ENCODE assay signal across 6 cellular contexts in the genomic region with DNA sequence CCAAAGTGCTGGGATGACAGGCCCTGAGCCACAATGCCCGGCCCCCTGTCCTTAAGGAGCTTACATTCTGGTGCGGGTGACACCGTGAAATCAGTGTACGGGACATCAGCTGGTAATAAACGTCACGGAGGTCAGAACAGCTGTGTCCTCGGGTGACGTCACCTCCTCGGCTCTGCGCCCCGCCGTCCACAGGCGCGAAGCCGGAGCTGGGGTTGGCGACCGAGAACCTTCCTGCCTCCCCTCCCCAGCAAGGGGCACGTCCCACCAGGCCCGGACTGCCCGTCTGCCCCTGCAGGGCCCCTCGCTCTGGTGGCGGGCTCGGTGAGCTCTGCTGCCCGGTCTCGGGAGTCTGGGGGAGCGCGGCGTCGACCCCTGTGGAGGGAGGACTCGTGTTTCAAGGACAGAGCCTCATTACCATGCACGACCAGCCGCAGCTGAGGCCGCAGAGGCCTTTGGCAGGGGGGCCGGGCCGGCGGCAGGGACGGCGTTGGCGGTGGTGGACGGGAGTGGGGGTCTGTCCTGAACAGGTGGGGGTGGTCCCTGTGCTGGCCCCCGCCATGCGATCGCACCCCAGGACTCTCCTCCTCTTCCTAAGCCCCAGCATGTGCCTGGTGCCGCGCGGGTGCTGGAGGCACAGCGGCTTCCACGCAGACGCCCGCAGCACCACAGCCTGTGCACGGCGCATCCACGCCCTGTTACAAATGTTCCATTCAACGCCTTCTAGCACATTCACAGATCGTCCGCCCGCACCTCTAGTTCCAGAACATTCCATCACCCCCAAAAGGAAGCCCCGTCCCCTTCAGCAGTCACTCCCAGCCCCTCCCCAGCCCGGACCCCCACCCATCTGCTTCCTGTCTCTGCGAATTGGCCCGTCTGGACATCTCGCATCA. TPM values are rescaled to one million over a fixed set of nuclear protein-coding genes. Genes with fewer than 3 reads are reported as not detected.
A peak's percentile ranks its signal among the peaks of the same experiment; 100 is the strongest.
DNase-seq lines count a peak whose midpoint lies in the region; ATAC-seq and TF ChIP-seq lines count a peak whose summit lies in the region.

No MANE protein-coding gene starts in this region.

- no peak overlapping the region for H3K4me3 ChIP-seq in HEK293 (ENCODE audit: low read depth, low read length)
- no peak overlapping the region for H3K4me3 ChIP-seq in MG63

- POLR2A ChIA-PET in HEK293 (lab: Yijun Ruan, JAX): no interaction called here

- peak; percentile 58 for ATAC-seq in effector memory CD8-positive, alpha-beta T cell (replicated peaks)
- peak; percentile 53 to 70 for ATAC-seq in natural killer cell treated with Interleukin-12 subunit alpha and Interleukin-12 subunit beta and Interleukin-15 and Interleukin-18, amount 100 ng/mL, for 72 hours
- no peak for ATAC-seq in HG03469 (IDR thresholded peaks at IDR 0.05; ENCODE audit: unreplicated experiment)
- ATAC-seq in HG03025 (IDR thresholded peaks at IDR 0.05; ENCODE audit: low FRiP score, unreplicated experiment): no peak

- peak overlapping the region; percentile 28 to 69 for H3K27ac Mint-ChIP-seq in effector memory CD8-positive, alpha-beta T cell
- H3K27ac Mint-ChIP-seq in natural killer cell treated with Interleukin-12 subunit alpha and Interleukin-12 subunit beta and Interleukin-15 and Interleukin-18, amount 100 ng/mL, for 72 hours: no peak overlapping the region

- H3K4me3 Mint-ChIP-seq in effector memory CD8-positive, alpha-beta T cell: peak overlapping the region; percentile 48 to 58
- H3K4me3 Mint-ChIP-seq in natural killer cell treated with Interleukin-12 subunit alpha and Interleukin-12 subunit beta and Interleukin-15 and Interleukin-18, amount 100 ng/mL, for 72 hours: no peak overlapping the region

- no peaks in the 10 kb centered on the region for H3K27me3 ChIP-seq in MG63

- TF ChIP-seq CTCF in HEK293 (tag by site-specific recombination; IDR thresholded peaks at IDR 0.05): no peak

- H3K36me3 ChIP-seq in HEK293 (ENCODE audit: control insufficient read depth in 2 of 2, insufficient read depth in 1 of 2, low read length in 2 of 2) (no peaks in the 10 kb centered on the region), MG63 (no peaks in the 10 kb centered on the region)

- H3K9me3 ChIP-seq in HEK293 (ENCODE audit: control insufficient read depth, insufficient read depth, low read depth, low read length) (no peaks in the 10 kb centered on the region), MG63 (no peaks in the 10 kb centered on the region)

- H3K9me3 Mint-ChIP-seq in effector memory CD8-positive, alpha-beta T cell: no peaks in the 10 kb centered on the region
- no peaks in the 10 kb centered on the region for H3K9me3 Mint-ChIP-seq in natural killer cell treated with Interleukin-12 subunit alpha and Interleukin-12 subunit beta and Interleukin-15 and Interleukin-18, amount 100 ng/mL, for 72 hours

- no peak overlapping the region for H3K27ac ChIP-seq in HEK293 (ENCODE audit: extremely low read depth, low read depth, low read length)

- CTCF ChIA-PET in HEK293 (lab: Yijun Ruan, JAX): interaction anchor here (0.6 kb wide), 3 partner anchors 12 to 99 kb away, joined by 3 to 5 read pairs (median 3); no protein-coding TSS in a partner anchor

- DNase-seq in effector memory CD8-positive, alpha-beta T cell: no peak
- DNase-seq in natural killer cell treated with Interleukin-12 subunit alpha and Interleukin-12 subunit beta and Interleukin-15 and Interleukin-18, amount 100 ng/mL, for 72 hours (ENCODE audit: low spot score): no peak
- DNase-seq in MG63: no peak

- H3K27me3 Mint-ChIP-seq in effector memory CD8-positive, alpha-beta T cell: peaks cover 36 to 52% of the 10 kb centered on the region in 2 donors
- H3K27me3 Mint-ChIP-seq in natural killer cell treated with Interleukin-12 subunit alpha and Interleukin-12 subunit beta and Interleukin-15 and Interleukin-18, amount 100 ng/mL, for 72 hours: peaks cover 20 to 23% of the 10 kb centered on the region in 2 donors

- H3K36me3 Mint-ChIP-seq in effector memory CD8-positive, alpha-beta T cell (ENCODE audit: insufficient read depth): peaks cover 33% of the 10 kb centered on the region
- no peaks in the 10 kb centered on the region for H3K36me3 Mint-ChIP-seq in natural killer cell treated with Interleukin-12 subunit alpha and Interleukin-12 subunit beta and Interleukin-15 and Interleukin-18, amount 100 ng/mL, for 72 hours

- peaks cover 5 to 6% of the 10 kb centered on the region in 2 donors for H3K4me1 Mint-ChIP-seq in effector memory CD8-positive, alpha-beta T cell (ENCODE audit: low read depth in 2 of 2)
- H3K4me1 Mint-ChIP-seq in natural killer cell treated with Interleukin-12 subunit alpha and Interleukin-12 subunit beta and Interleukin-15 and Interleukin-18, amount 100 ng/mL, for 72 hours (ENCODE audit: low read depth in 2 of 2): peaks cover 5% of the 10 kb centered on the region in 2 donors

- H3K4me1 ChIP-seq in HEK293 (ENCODE audit: control insufficient read depth, insufficient read depth, low read length): no peaks in the 10 kb centered on the region

TF ChIP-seq in HEK293, 187 proteins besides CTCF, POLR2A, EP300 and RAD21:
- TF ChIP-seq PATZ1 (tag by site-specific recombination; IDR thresholded peaks at IDR 0.05): no peak
- TF ChIP-seq, protein P1, sequence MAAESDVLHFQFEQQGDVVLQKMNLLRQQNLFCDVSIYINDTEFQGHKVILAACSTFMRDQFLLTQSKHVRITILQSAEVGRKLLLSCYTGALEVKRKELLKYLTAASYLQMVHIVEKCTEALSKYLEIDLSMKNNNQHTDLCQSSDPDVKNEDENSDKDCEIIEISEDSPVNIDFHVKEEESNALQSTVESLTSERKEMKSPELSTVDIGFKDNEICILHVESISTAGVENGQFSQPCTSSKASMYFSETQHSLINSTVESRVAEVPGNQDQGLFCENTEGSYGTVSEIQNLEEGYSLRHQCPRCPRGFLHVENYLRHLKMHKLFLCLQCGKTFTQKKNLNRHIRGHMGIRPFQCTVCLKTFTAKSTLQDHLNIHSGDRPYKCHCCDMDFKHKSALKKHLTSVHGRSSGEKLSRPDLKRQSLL (tag by site-specific recombination; IDR thresholded peaks at IDR 0.05): peak; percentile 10; the same call in 1 of the 2 replicates
- TF ChIP-seq ZNF701 (tag by site-specific recombination; IDR thresholded peaks at IDR 0.05): no peak
- TF ChIP-seq ZNF837 (tag by site-specific recombination; IDR thresholded peaks at IDR 0.05): no peak
- no peak for TF ChIP-seq BCL11A (tag by site-specific recombination; IDR thresholded peaks at IDR 0.05; ENCODE audit: low read depth)
- TF ChIP-seq, protein P2, sequence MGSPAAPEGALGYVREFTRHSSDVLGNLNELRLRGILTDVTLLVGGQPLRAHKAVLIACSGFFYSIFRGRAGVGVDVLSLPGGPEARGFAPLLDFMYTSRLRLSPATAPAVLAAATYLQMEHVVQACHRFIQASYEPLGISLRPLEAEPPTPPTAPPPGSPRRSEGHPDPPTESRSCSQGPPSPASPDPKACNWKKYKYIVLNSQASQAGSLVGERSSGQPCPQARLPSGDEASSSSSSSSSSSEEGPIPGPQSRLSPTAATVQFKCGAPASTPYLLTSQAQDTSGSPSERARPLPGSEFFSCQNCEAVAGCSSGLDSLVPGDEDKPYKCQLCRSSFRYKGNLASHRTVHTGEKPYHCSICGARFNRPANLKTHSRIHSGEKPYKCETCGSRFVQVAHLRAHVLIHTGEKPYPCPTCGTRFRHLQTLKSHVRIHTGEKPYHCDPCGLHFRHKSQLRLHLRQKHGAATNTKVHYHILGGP (tag by site-specific recombination; IDR thresholded peaks at IDR 0.05): no peak

RNA-seq across cellular contexts. Expression of gene LINGO3, which starts 5.4 kb away (rescaled TPM):
- total RNA-seq in natural killer cell treated with Interleukin-12 subunit alpha and Interleukin-12 subunit beta and Interleukin-15 and Interleukin-18, amount 100 ng/mL, for 72 hours: under 1 TPM; 0.20 to 0.21 TPM
- total RNA-seq in MG63 (2014; rRNA removed; shearing (Covaris generic); ENCODE audit: low replicate concordance): not detected in 2 replicates

RNA-seq across cellular contexts. Expression of gene PEAK3, which starts 20.6 kb away (rescaled TPM):
- total RNA-seq in natural killer cell treated with Interleukin-12 subunit alpha and Interleukin-12 subunit beta and Interleukin-15 and Interleukin-18, amount 100 ng/mL, for 72 hours: 1 to 10 TPM; 2.4 to 8.2 TPM
- total RNA-seq in MG63 (2014; rRNA removed; shearing (Covaris generic); ENCODE audit: low replicate concordance): not detected in 2 replicates

RNA-seq across cellular contexts. Expression of gene LSM7, which starts 25.8 kb away (rescaled TPM):
- total RNA-seq in natural killer cell treated with Interleukin-12 subunit alpha and Interleukin-12 subunit beta and Interleukin-15 and Interleukin-18, amount 100 ng/mL, for 72 hours: 100 to 1,000 TPM; 111 to 154 TPM
- total RNA-seq in MG63 (2014; rRNA removed; shearing (Covaris generic); ENCODE audit: low replicate concordance): 73.8 and 259 TPM in 2 replicates

RNA-seq across cellular contexts. Expression of gene SPPL2B, which starts 25.9 kb away (rescaled TPM):
- 10 to 100 TPM; 41.3 to 97.6 TPM for total RNA-seq in natural killer cell treated with Interleukin-12 subunit alpha and Interleukin-12 subunit beta and Interleukin-15 and Interleukin-18, amount 100 ng/mL, for 72 hours
- total RNA-seq in MG63 (2014; rRNA removed; shearing (Covaris generic); ENCODE audit: low replicate concordance): 14.9 and 17.8 TPM in 2 replicates

RNA-seq across cellular contexts. Expression of gene JSRP1, which starts 46.3 kb away (rescaled TPM):
- under 1 TPM in 1 of 2 donors, not detected in 1; 0.73 TPM for total RNA-seq in natural killer cell treated with Interleukin-12 subunit alpha and Interleukin-12 subunit beta and Interleukin-15 and Interleukin-18, amount 100 ng/mL, for 72 hours
- total RNA-seq in MG63 (2014; rRNA removed; shearing (Covaris generic); ENCODE audit: low replicate concordance): not detected in 2 replicates

Comparison
In these comparisons a context has a peak if more than half of its experiments do, and no peak if none do; other contexts are left out.
1. ATAC-seq: peak in effector memory CD8-positive, alpha-beta T cell (single experiment) and natural killer cell treated with Interleukin-12 subunit alpha and Interleukin-12 subunit beta and Interleukin-15 and Interleukin-18, amount 100 ng/mL, for 72 hours (2 of 2); none in HG03469 (single experiment) and HG03025 (single experiment).
2. H3K27ac Mint-ChIP-seq: peak in effector memory CD8-positive, alpha-beta T cell (2 of 2); none in natural killer cell treated with Interleukin-12 subunit alpha and Interleukin-12 subunit beta and Interleukin-15 and Interleukin-18, amount 100 ng/mL, for 72 hours (0 of 2).